18 cellular contexts compared by ENCODE assay signal in genomic region chr5:168666356-168666755, GRCh38.
A peak's percentile ranks its signal among the peaks of the same experiment; 100 is the strongest.
DNase-seq lines count a peak whose midpoint lies in the region; TF ChIP-seq lines count a peak whose summit lies in the region.
"Had no signal": no experiment of that assay in that cellular context is flagged by ENCODE, and none has a peak within 500 bp of the region (broad histone marks: within the 10 kb centered on the region; RNA-seq: fewer than 3 reads in every experiment).

No MANE protein-coding gene starts in this region.

- DNase-seq in activated effector memory CD4-positive, alpha-beta T cell treated with anti-CD3 and anti-CD28 coated beads, Interleukin-2, amount 50 U/mL, for 16 hours, result peak; percentile 50
- DNase-seq in activated effector memory CD4-positive, alpha-beta T cell treated with Interleukin-2 at 50 U/mL for 16 hours, result no peak
- peak; percentile 34 for DNase-seq in islet precursor cell
- DNase-seq in mesenteric fat pad (ENCODE audit: low spot score), result peak; percentile 37
- peak; percentile 63 for DNase-seq in spleen
- DNase-seq in kidney tubule cell (ENCODE audit: low spot score), result no peak
- no peak for DNase-seq in mucosa of gallbladder (ENCODE audit: low spot score)
- DNase-seq: AML-193; Caco-2; Calu3; CD4-positive, alpha-beta T cell; CD8-positive, alpha-beta T cell; DMS79 treated with DMSO at 0.1 percent for 48 hours; GF-D8 had no signal

- no peak for TF ChIP-seq CTCF in spleen (IDR thresholded peaks at IDR 0.05 in 8 of 11, conservative IDR thresholded peaks at IDR 0.05 in 3 of 11)

- no peaks in the 10 kb centered on the region for H3K27me3 ChIP-seq in spleen (replicated peaks in 1 of 7)
- H3K27me3 ChIP-seq: BLaER1 treated with 17β-estradiol and CSF1 and Interleukin-3, amounts not matched to agents 10 nM and 100 nM had no signal

- no peak for TF ChIP-seq POLR2A in spleen (IDR thresholded peaks at IDR 0.05)

- no peak overlapping the region for H3K4me3 ChIP-seq in spleen
- H3K4me3 ChIP-seq: A549; BLaER1 treated with 17β-estradiol and CSF1 and Interleukin-3, amounts not matched to agents 10 nM and 100 nM had no signal

- H3K4me1 ChIP-seq in spleen, result no peaks in the 10 kb centered on the region
- H3K4me1 ChIP-seq: A549 had no signal

- 91 to 94% (median 93%) methylated on average over 17 of the region's 17 CpGs for WGBS in spleen, 5 donors

- H3K9me3 ChIP-seq in spleen, result no peaks in the 10 kb centered on the region
- H3K9me3 ChIP-seq: A549; BLaER1 treated with 17β-estradiol and CSF1 and Interleukin-3, amounts not matched to agents 10 nM and 100 nM; Caco-2 had no signal

- intact Hi-C loops in spleen (cut with DNase I; ENCODE audit: low total_unique reads), result no loop called here

- H3K36me3 ChIP-seq in spleen, result peaks cover 0 to 7% (median 0%) of the 10 kb centered on the region in 6 donors
- H3K36me3 ChIP-seq: BLaER1 treated with 17β-estradiol and CSF1 and Interleukin-3, amounts not matched to agents 10 nM and 100 nM had no signal

- H3K27ac ChIP-seq in spleen, result no peak overlapping the region
- H3K27ac ChIP-seq: 22Rv1; A549; BLaER1 treated with 17β-estradiol and CSF1 and Interleukin-3, amounts not matched to agents 10 nM and 100 nM; C4-2B had no signal

Comparison
In these comparisons a context has a peak if more than half of its experiments do, and no peak if none do; other contexts are left out.
1. DNase-seq: peak in activated effector memory CD4-positive, alpha-beta T cell treated with anti-CD3 and anti-CD28 coated beads, Interleukin-2, amount 50 U/mL, for 16 hours (single experiment), islet precursor cell (single experiment), mesenteric fat pad (single experiment) and spleen (single experiment); none in activated effector memory CD4-positive, alpha-beta T cell treated with Interleukin-2 at 50 U/mL for 16 hours (single experiment), kidney tubule cell (single experiment) and mucosa of gallbladder (single experiment).